Comparison of ENCODE assay signal across 15 cellular contexts in genomic region chr5:60023255-60023654, GRCh38.
DNase-seq lines count a peak whose midpoint lies in the region; ATAC-seq lines count a peak whose summit lies in the region.
"Had no signal": no experiment of that assay in that cellular context is flagged by ENCODE, and none has a peak within 500 bp of the region (broad histone marks: within the 10 kb centered on the region; RNA-seq: fewer than 3 reads in every experiment).

No MANE protein-coding gene starts in this region.

- no peak overlapping the region for H2BK12ac ChIP-seq in trophoblast cell (ENCODE audit: low read length)

- H3K4me1 ChIP-seq in adipocyte (ENCODE audit: control insufficient read depth, insufficient read depth, low read length), result no peaks in the 10 kb centered on the region
- H3K4me1 ChIP-seq in trophoblast cell (ENCODE audit: control insufficient read depth in 1 of 2, insufficient read depth in 2 of 2, low read length in 2 of 2), result peaks cover 8 to 10% of the 10 kb centered on the region in 2 experiments

- DNase-seq in ELF-1 (ENCODE audit: low read depth, low spot score), result peak; percentile 1
- DNase-seq in adipocyte (ENCODE audit: low read depth), result peak; percentile 37
- DNase-seq in fibroblast of peridontal ligament (ENCODE audit: extremely low read depth), result peak; percentile 18
- DNase-seq in trophoblast cell, result peak in 1 of 2 donors; percentile 6
- DNase-seq in DMS114 treated with DMSO at 0.1 percent for 48 hours (lab: John Stamatoyannopoulos, UW; ENCODE audit: unreplicated experiment), result no peak
- no peak for DNase-seq in DMS53 treated with DMSO at 0.1 percent for 48 hours (lab: John Stamatoyannopoulos, UW; ENCODE audit: unreplicated experiment)
- no peak for DNase-seq in hepatic stellate cell (ENCODE audit: low spot score)
- DNase-seq: CD4-positive, CD25-positive, alpha-beta regulatory T cell; DMS79; H7; Karpas-422; NCI-H1417 treated with DMSO at 0.1 percent for 48 hours; NCI-H2029; NCI-H510A had no signal

- no peak overlapping the region for H2BK5ac ChIP-seq in trophoblast cell (ENCODE audit: low read depth, low read length, poor library complexity)

- H2AK5ac ChIP-seq in trophoblast cell (ENCODE audit: low read length), result no peak overlapping the region

- H3K14ac ChIP-seq in trophoblast cell (ENCODE audit: low read length), result no peak overlapping the region

- H3K27me3 ChIP-seq in adipocyte (replicated peaks; ENCODE audit: control insufficient read depth, insufficient read depth, low read length) (no peaks in the 10 kb centered on the region), trophoblast cell (ENCODE audit: insufficient read depth, low read length) (no peaks in the 10 kb centered on the region)

- no peak overlapping the region for H3K4me2 ChIP-seq in trophoblast cell (ENCODE audit: low read length)

- ATAC-seq in GM21381 (IDR thresholded peaks at IDR 0.05; ENCODE audit: unreplicated experiment), result no peak

- H2BK120ac ChIP-seq in trophoblast cell (ENCODE audit: insufficient read depth, low read length, poor library complexity), result no peak overlapping the region

- no peak overlapping the region for H3K23ac ChIP-seq in trophoblast cell (ENCODE audit: low read length)

- H3K9me3 ChIP-seq in adipocyte (ENCODE audit: control insufficient read depth, low read length), result no peaks in the 10 kb centered on the region
- H3K9me3 ChIP-seq in trophoblast cell (ENCODE audit: insufficient read depth, low read depth, low read length), result no peaks in the 10 kb centered on the region

- H3K27ac ChIP-seq in trophoblast cell (ENCODE audit: low read depth, low read length), result peak overlapping the region; percentile 79

- peaks cover 6% of the 10 kb centered on the region for H3K79me1 ChIP-seq in trophoblast cell (ENCODE audit: low read length)

- no peak overlapping the region for H3K4me3 ChIP-seq in adipocyte (ENCODE audit: low read length)
- no peak overlapping the region for H3K4me3 ChIP-seq in trophoblast cell (ENCODE audit: low read depth, low read length)

- H3K79me2 ChIP-seq in trophoblast cell (ENCODE audit: control insufficient read depth, insufficient read depth, low read length, poor library complexity), result no peaks in the 10 kb centered on the region

- no peak overlapping the region for H3K4ac ChIP-seq in trophoblast cell (ENCODE audit: low read depth, low read length)

- H2AFZ ChIP-seq in trophoblast cell (ENCODE audit: insufficient read depth, low read length, poor library complexity), result no peak overlapping the region

- no peak overlapping the region for H3K18ac ChIP-seq in trophoblast cell (ENCODE audit: low read length)

- no peak overlapping the region for H3K9ac ChIP-seq in adipocyte (ENCODE audit: low read length)
- H3K9ac ChIP-seq in trophoblast cell (ENCODE audit: low read length), result no peak overlapping the region

- H4K91ac ChIP-seq in trophoblast cell (ENCODE audit: low read depth, low read length), result no peak overlapping the region

- H4K8ac ChIP-seq in trophoblast cell (ENCODE audit: low read depth, low read length), result no peak overlapping the region

- no peak overlapping the region for H4K12ac ChIP-seq in trophoblast cell (ENCODE audit: low read depth, low read length)

- no peaks in the 10 kb centered on the region for H3K36me3 ChIP-seq in adipocyte (ENCODE audit: control insufficient read depth, insufficient read depth, low read length, severe bottlenecking)
- no peaks in the 10 kb centered on the region for H3K36me3 ChIP-seq in trophoblast cell (ENCODE audit: control insufficient read depth in 1 of 2, insufficient read depth in 2 of 2, low read length in 2 of 2)

Comparison
In these comparisons a context has a peak if more than half of its experiments do, and no peak if none do; other contexts are left out.
1. DNase-seq: peak in ELF-1 (single experiment), adipocyte (single experiment) and fibroblast of peridontal ligament (single experiment); none in DMS114 treated with DMSO at 0.1 percent for 48 hours (single experiment), DMS53 treated with DMSO at 0.1 percent for 48 hours (single experiment) and hepatic stellate cell (single experiment).